24 cellular contexts compared by ENCODE assay signal in the genomic region with DNA sequence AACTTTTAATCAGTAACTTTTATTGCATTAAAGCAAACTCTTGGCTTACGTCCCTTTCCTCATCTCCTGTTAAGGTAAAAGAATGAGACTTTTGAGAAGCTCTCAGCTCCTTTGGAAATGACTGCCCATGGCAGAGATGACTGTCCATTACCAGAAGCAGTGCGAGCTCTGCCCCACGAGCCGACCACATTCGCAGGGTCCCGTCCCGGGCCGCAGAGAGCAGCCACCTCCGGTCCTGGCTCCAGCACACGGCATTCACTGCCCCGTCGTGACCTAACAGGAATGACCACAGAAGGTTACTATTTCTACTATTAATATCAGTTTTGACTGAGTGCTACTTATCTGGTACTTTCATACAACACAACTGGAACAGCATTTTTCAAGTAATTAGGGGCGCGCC.
"Had no signal": no experiment of that assay in that cellular context is flagged by ENCODE, and none has a peak within 500 bp of the region (broad histone marks: within the 10 kb centered on the region; RNA-seq: fewer than 3 reads in every experiment).

No MANE protein-coding gene starts in this region.

- DNase-seq: cerebellar nuclear complex; cortex of kidney; effector memory CD8-positive, alpha-beta T cell; erythroblast; gastrocnemius medialis; kidney; left lung; mammary epithelial cell; mesendoderm; midbrain; natural killer cell; occipital lobe; right lobe of liver; stimulated activated CD4-positive, alpha-beta T cell treated with anti-CD3 and anti-CD28 coated beads, Interleukin-12 subunit alpha, Interleukin-12 subunit beta, amount 100 ng/mL, for 4 hours; stimulated activated CD4-positive, alpha-beta T cell treated with anti-CD3 and anti-CD28 coated beads, Interleukin-1b, Interleukin-23, amount 100 ng/mL, for 48 hours; stimulated activated CD4-positive, alpha-beta T cell treated with anti-CD3 and anti-CD28 coated beads, Interleukin-4, amount 100 ng/mL, for 1 hour; stimulated activated CD8-positive, alpha-beta memory T cell treated with anti-CD3 and anti-CD28 coated beads, Interleukin-4, amount 100 ng/mL, for 48 hours; stimulated activated naive CD4-positive, alpha-beta T cell; stimulated activated naive CD8-positive, alpha-beta T cell treated with anti-CD3 and anti-CD28 coated beads, Interleukin-15, amount 100 ng/mL, for 72 hours; transverse colon had no signal

- H3K27me3 ChIP-seq: gastrocnemius medialis, left lung, pancreas, right lobe of liver, suprapubic skin, transverse colon had no signal

- H3K36me3 ChIP-seq: right lobe of liver had no signal

- ATAC-seq: effector memory CD8-positive, alpha-beta T cell; gastrocnemius medialis; left lung; natural killer cell; pancreas; right lobe of liver had no signal

- H3K9me3 ChIP-seq: gastrocnemius medialis, left lung, pancreas, right lobe of liver, suprapubic skin, transverse colon had no signal

- H3K4me3 ChIP-seq: gastrocnemius medialis, left lung, pancreas, right lobe of liver, smooth muscle cell, suprapubic skin, transverse colon had no signal

- FAIRE-seq: endometrium, kidney, pancreas had no signal

- H3K27ac ChIP-seq: gastrocnemius medialis, left lung, pancreas, right lobe of liver, suprapubic skin, transverse colon had no signal

- H3K4me1 ChIP-seq: gastrocnemius medialis, left lung, pancreas, right lobe of liver, transverse colon had no signal
